Comparison of ENCODE assay signal across 17 cellular contexts in the genomic region with DNA sequence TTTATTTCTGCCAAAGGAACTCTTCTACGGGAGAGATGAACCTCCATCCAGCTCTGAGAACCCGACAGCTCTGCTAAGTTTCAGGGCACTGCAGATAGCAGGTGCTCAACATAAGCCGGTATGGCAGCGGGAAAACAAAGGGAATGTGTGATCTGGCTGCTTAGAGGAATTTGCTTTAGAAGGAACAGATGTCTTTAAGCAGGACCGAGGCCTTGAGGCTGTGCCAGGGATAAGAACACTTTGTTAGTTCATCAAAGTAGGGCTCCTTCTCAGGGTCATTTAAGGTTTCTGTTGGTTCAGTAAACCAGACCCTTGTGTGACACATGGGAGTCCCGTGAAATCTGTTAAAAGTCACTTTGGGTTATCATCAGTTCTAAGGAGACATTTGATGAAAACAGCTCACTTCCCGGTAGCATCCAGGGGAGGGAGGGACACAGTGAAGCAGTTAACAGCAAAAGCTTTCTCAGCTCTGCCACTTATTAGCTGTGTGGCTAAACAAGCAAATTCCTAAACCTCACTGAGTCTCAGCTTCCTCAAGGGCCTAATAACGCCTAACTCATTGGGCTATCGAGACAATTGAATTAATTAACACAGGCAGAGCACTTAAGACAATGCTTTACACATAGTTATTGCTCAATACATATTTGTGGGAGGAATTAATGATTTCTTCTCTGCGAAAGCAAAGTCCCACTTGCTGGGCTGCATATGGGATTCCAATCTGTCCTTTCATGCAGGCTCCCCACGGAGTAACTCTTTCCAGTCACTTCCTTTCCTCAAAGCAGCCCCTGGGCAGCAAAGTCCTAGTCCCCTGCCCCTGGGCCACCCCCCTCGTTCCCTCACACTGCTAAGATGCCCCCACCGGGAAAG. TPM values are rescaled to one million over a fixed set of nuclear protein-coding genes. Genes with fewer than 3 reads are reported as not detected.
DNase-seq lines count a peak whose midpoint lies in the region; ATAC-seq and TF ChIP-seq lines count a peak whose summit lies in the region.
"Had no signal": no experiment of that assay in that cellular context is flagged by ENCODE, and none has a peak within 500 bp of the region (broad histone marks: within the 10 kb centered on the region; RNA-seq: fewer than 3 reads in every experiment).

No MANE protein-coding gene starts in this region.

- no peak overlapping the region for H2AFZ ChIP-seq in neural progenitor cell (replicated peaks)

- H3K27ac ChIP-seq in neural progenitor cell = peak overlapping the region; percentile 27
- H3K27ac ChIP-seq: left lung, vagina had no signal

- DNase-seq in DMS 273 treated with DMSO at 0.1 percent for 48 hours (lab: John Stamatoyannopoulos, UW) (peak; percentile 78), NCI-H2171 treated with DMSO at 0.1 percent for 48 hours (lab: John Stamatoyannopoulos, UW) (peak; percentile 75), chondrocyte (ENCODE audit: low spot score) (no peak), neural progenitor cell (ENCODE audit: low spot score) (peak; percentile 54), DMS153 (lab: John Stamatoyannopoulos, UW) (no peak), SKM-1 treated with dmso at 0.1 percent for 144 hours (lab: John Stamatoyannopoulos, UW; ENCODE audit: unreplicated experiment) (no peak), NAMALWA (ENCODE audit: low spot score) (no peak)
- DNase-seq: activated T-cell treated with anti-CD3 and anti-CD28 coated beads, Interleukin-2, amount 50 U/mL, for 1 hour; effector CD4-positive, alpha-beta T cell; GOT3; left lung; SIG-M5; stimulated activated naive CD8-positive, alpha-beta T cell treated with anti-CD3 and anti-CD28 coated beads, Interleukin-15, amount 100 ng/mL, for 72 hours had no signal

- peak overlapping the region; percentile 43 for H3K4me2 ChIP-seq in neural progenitor cell

- H3K4me1 Mint-ChIP-seq in chondrocyte (ENCODE audit: low read depth) = peaks cover 32% of the 10 kb centered on the region
- H3K4me1 Mint-ChIP-seq in neural progenitor cell = peaks cover 40% of the 10 kb centered on the region

- H3K9me3 Mint-ChIP-seq in chondrocyte (ENCODE audit: low read depth) = peaks cover 5% of the 10 kb centered on the region
- peaks cover 20% of the 10 kb centered on the region for H3K9me3 Mint-ChIP-seq in neural progenitor cell
- H3K9me3 Mint-ChIP-seq: activated naive CD4-positive, alpha-beta T cell treated with anti-CD3 and anti-CD28 coated beads, Interleukin-2, amount 50 U/mL, for 72 hours; stimulated activated naive CD8-positive, alpha-beta T cell treated with anti-CD3 and anti-CD28 coated beads, Interleukin-15, amount 100 ng/mL, for 72 hours had no signal

- H3K4me3 Mint-ChIP-seq in chondrocyte (ENCODE audit: unreplicated experiment) = no peak overlapping the region
- H3K4me3 Mint-ChIP-seq in neural progenitor cell = peak overlapping the region; percentile 71

- H3K27ac Mint-ChIP-seq in chondrocyte (ENCODE audit: unreplicated experiment) = peak overlapping the region; percentile 29
- H3K27ac Mint-ChIP-seq in neural progenitor cell = peak overlapping the region; percentile 42
- H3K27ac Mint-ChIP-seq: activated naive CD4-positive, alpha-beta T cell treated with anti-CD3 and anti-CD28 coated beads, Interleukin-2, amount 50 U/mL, for 72 hours; stimulated activated naive CD8-positive, alpha-beta T cell treated with anti-CD3 and anti-CD28 coated beads, Interleukin-15, amount 100 ng/mL, for 72 hours had no signal

- ATAC-seq in GM21360 (IDR thresholded peaks at IDR 0.05; ENCODE audit: unreplicated experiment) = no peak
- ATAC-seq: activated naive CD4-positive, alpha-beta T cell treated with anti-CD3 and anti-CD28 coated beads, Interleukin-2, amount 50 U/mL, for 72 hours; left lung; stimulated activated naive CD8-positive, alpha-beta T cell treated with anti-CD3 and anti-CD28 coated beads, Interleukin-15, amount 100 ng/mL, for 72 hours had no signal

- no peak overlapping the region for H3K4me3 ChIP-seq in neural progenitor cell
- H3K4me3 ChIP-seq: left lung, vagina had no signal

- H3F3A ChIP-seq in neural progenitor cell (ENCODE audit: low read depth) = peaks cover 15% of the 10 kb centered on the region

- peaks cover 22% of the 10 kb centered on the region for H3K79me2 ChIP-seq in neural progenitor cell (ENCODE audit: low read depth)

- peaks cover 15% of the 10 kb centered on the region for H3K4me1 ChIP-seq in neural progenitor cell
- H3K4me1 ChIP-seq: left lung had no signal

- no peaks in the 10 kb centered on the region for H3K27me3 Mint-ChIP-seq in chondrocyte (ENCODE audit: low read depth)
- peaks cover 10% of the 10 kb centered on the region for H3K27me3 Mint-ChIP-seq in neural progenitor cell (ENCODE audit: insufficient read depth, low read depth)
- H3K27me3 Mint-ChIP-seq: stimulated activated naive CD8-positive, alpha-beta T cell treated with anti-CD3 and anti-CD28 coated beads, Interleukin-15, amount 100 ng/mL, for 72 hours had no signal

- TF ChIP-seq CTCF in chondrocyte (IDR thresholded peaks at IDR 0.05) (no peak), neural progenitor cell (IDR thresholded peaks at IDR 0.05) (no peak)

- H3K9ac ChIP-seq in neural progenitor cell = no peak overlapping the region

- H3K9me3 ChIP-seq in neural progenitor cell (ENCODE audit: low read depth) = no peaks in the 10 kb centered on the region
- H3K9me3 ChIP-seq: left lung, vagina had no signal

- H3K36me3 ChIP-seq in neural progenitor cell = no peaks in the 10 kb centered on the region
- H3K36me3 ChIP-seq: left lung, vagina had no signal

- no peaks in the 10 kb centered on the region for H4K20me1 ChIP-seq in neural progenitor cell (ENCODE audit: low read depth)

- no peaks in the 10 kb centered on the region for H3K36me3 Mint-ChIP-seq in chondrocyte (ENCODE audit: low read depth)
- peaks cover under 1% of the 10 kb centered on the region for H3K36me3 Mint-ChIP-seq in neural progenitor cell

- H3K27me3 ChIP-seq in neural progenitor cell = no peaks in the 10 kb centered on the region
- H3K27me3 ChIP-seq: left lung, vagina had no signal

RNA-seq across cellular contexts. Expression of a gene that starts 2.9 kb away (rescaled TPM):
- total RNA-seq in chondrocyte (53.3 to 68.0 TPM (median 55.9 TPM) in 3 replicates), neural progenitor cell (ENCODE audit: low replicate concordance) (32.2 and 45.2 TPM in 2 replicates)

RNA-seq across cellular contexts. Expression of a gene that starts 3.0 kb away (rescaled TPM):
- 2.5 to 2.7 TPM (median 2.6 TPM) in 3 replicates for total RNA-seq in chondrocyte
- 2.3 and 6.7 TPM in 2 replicates for total RNA-seq in neural progenitor cell (ENCODE audit: low replicate concordance)
- total RNA-seq: HT1080 had no signal

RNA-seq across cellular contexts. Expression of a gene that starts 35.7 kb away (rescaled TPM):
- total RNA-seq in chondrocyte = 10.8 to 23.1 TPM (median 12.5 TPM) in 3 replicates
- total RNA-seq in neural progenitor cell (ENCODE audit: low replicate concordance) = 10.8 and 21.2 TPM in 2 replicates

RNA-seq across cellular contexts. Expression of a gene that starts 48.5 kb away (rescaled TPM):
- 35.2 to 44.4 TPM (median 39.1 TPM) in 3 replicates for total RNA-seq in chondrocyte
- total RNA-seq in neural progenitor cell (ENCODE audit: low replicate concordance) = 74.6 and 95.4 TPM in 2 replicates

Comparison
In these comparisons a context has a peak if more than half of its experiments do, and no peak if none do; other contexts are left out.
1. DNase-seq: peak in DMS 273 treated with DMSO at 0.1 percent for 48 hours (single experiment), NCI-H2171 treated with DMSO at 0.1 percent for 48 hours (single experiment) and neural progenitor cell (single experiment); none in chondrocyte (single experiment), DMS153 (single experiment), SKM-1 treated with dmso at 0.1 percent for 144 hours (single experiment) and NAMALWA (single experiment).